8 cellular contexts compared by ENCODE assay signal in genomic region chr11:117208710-117209109, GRCh38. TPM values are rescaled to one million over a fixed set of nuclear protein-coding genes. Genes with fewer than 3 reads are reported as not detected.
DNase-seq lines count a peak whose midpoint lies in the region; ATAC-seq and TF ChIP-seq lines count a peak whose summit lies in the region.
"Not testable (repeated sequence)": the region's sequence is repeated elsewhere in the genome, so short reads cannot be mapped to it uniquely, and the experiment has no call there.

No MANE protein-coding gene starts in this region.

- TF ChIP-seq EP300 in upper lobe of left lung (IDR thresholded peaks at IDR 0.05), result not testable (repeated sequence)

- peaks cover 17% of the 10 kb centered on the region for H4K20me1 ChIP-seq in IMR-90 (ENCODE audit: insufficient read depth, low read length)
- not testable (repeated sequence) for H4K20me1 ChIP-seq in neural progenitor cell (ENCODE audit: low read depth)

- H2AK5ac ChIP-seq in IMR-90 (ENCODE audit: low read depth, low read length), result not testable (repeated sequence)

- not testable (repeated sequence) for H2BK15ac ChIP-seq in IMR-90 (ENCODE audit: low read depth, low read length)

- H2AFZ ChIP-seq in IMR-90 (replicated peaks; ENCODE audit: low read length, poor library complexity); neural progenitor cell (replicated peaks): not testable (repeated sequence)

- not testable (repeated sequence) for H3K4me3 ChIP-seq in AG04449 (ENCODE audit: low read depth, low read length); IMR-90 (ENCODE audit: insufficient read depth, low read depth, low read length); choroid plexus epithelial cell (ENCODE audit: low read depth, low read length); fibroblast of villous mesenchyme (ENCODE audit: low read depth, low read length); neural progenitor cell; upper lobe of left lung

- not testable (repeated sequence) for H3K9me1 ChIP-seq in IMR-90 (ENCODE audit: insufficient read depth, low read length)

- H3K14ac ChIP-seq in IMR-90 (replicated peaks; ENCODE audit: low read depth, low read length), result not testable (repeated sequence)

- H3K4ac ChIP-seq in IMR-90 (ENCODE audit: low read depth, low read length), result not testable (repeated sequence)

- not testable (repeated sequence) for H3K27ac ChIP-seq in IMR-90 (ENCODE audit: insufficient read depth, low read length); neural progenitor cell; upper lobe of left lung

- H3K27ac Mint-ChIP-seq in activated CD4-positive, alpha-beta memory T cell treated with anti-CD3 and anti-CD28 coated beads for 36 hours; neural progenitor cell: not testable (repeated sequence)

- POLR2A ChIA-PET in AG04449 (lab: Yijun Ruan, JAX); IMR-90 (lab: Charles Lee; ENCODE audit: unreplicated experiment); activated CD4-positive, alpha-beta memory T cell treated with anti-CD3 and anti-CD28 coated beads for 36 hours (lab: Charles Lee): not testable (repeated sequence)

- not testable (repeated sequence) for H2BK120ac ChIP-seq in IMR-90 (ENCODE audit: low read depth, low read length)

- not testable (repeated sequence) for H4K8ac ChIP-seq in IMR-90 (ENCODE audit: low read depth in 2 of 2, low read length in 2 of 2)

- H2AK9ac ChIP-seq in IMR-90 (replicated peaks; ENCODE audit: low read depth, low read length, poor library complexity), result not testable (repeated sequence)

- ATAC-seq in IMR-90 (ENCODE audit: low read depth), result peak; percentile 9
- ATAC-seq in upper lobe of left lung (ENCODE audit: low FRiP score in 2 of 2), result peak; percentile 9 to 15

- not testable (repeated sequence) for H3K4me3 Mint-ChIP-seq in activated CD4-positive, alpha-beta memory T cell treated with anti-CD3 and anti-CD28 coated beads for 36 hours; neural progenitor cell

- not testable (repeated sequence) for H3K4me1 Mint-ChIP-seq in activated CD4-positive, alpha-beta memory T cell treated with anti-CD3 and anti-CD28 coated beads for 36 hours (ENCODE audit: low read depth); neural progenitor cell

- not testable (repeated sequence) for H3K27me3 Mint-ChIP-seq in activated CD4-positive, alpha-beta memory T cell treated with anti-CD3 and anti-CD28 coated beads for 36 hours; neural progenitor cell (ENCODE audit: insufficient read depth, low read depth)

- in situ Hi-C loops in IMR-90 (cut with MboI; ENCODE audit: low sequenced_read_pairs), result not testable (repeated sequence)

- not testable (repeated sequence) for H3K27me3 ChIP-seq in IMR-90 (ENCODE audit: control insufficient read depth, insufficient read depth, low read length); neural progenitor cell; upper lobe of left lung

- not testable (repeated sequence) for H4K91ac ChIP-seq in IMR-90 (ENCODE audit: insufficient read depth, low read depth, low read length)

- H3K56ac ChIP-seq in IMR-90 (ENCODE audit: extremely low read depth, insufficient read depth, low read length), result not testable (repeated sequence)

- TF ChIP-seq CTCF in AG04449 (IDR thresholded peaks at IDR 0.05; ENCODE audit: insufficient read depth, low read length, missing control alignments) (peak; percentile 40), GM12873 (IDR thresholded peaks at IDR 0.05; ENCODE audit: insufficient read depth, low read depth, low read length, missing control alignments) (peak; percentile 4), IMR-90 (conservative IDR thresholded peaks at IDR 0.05; ENCODE audit: low read depth, low read length) (peak; percentile 21; the same call in 1 of the 2 replicates), choroid plexus epithelial cell (conservative IDR thresholded peaks at IDR 0.05; ENCODE audit: low read depth, low read length) (peak; percentile 22), fibroblast of villous mesenchyme (IDR thresholded peaks at IDR 0.05; ENCODE audit: insufficient read depth, low read depth, low read length) (peak; percentile 15), neural progenitor cell (IDR thresholded peaks at IDR 0.05) (peak; percentile 5)
- TF ChIP-seq CTCF in upper lobe of left lung (IDR thresholded peaks at IDR 0.05), result not testable (repeated sequence)

- H3K9me3 Mint-ChIP-seq in activated CD4-positive, alpha-beta memory T cell treated with anti-CD3 and anti-CD28 coated beads for 36 hours; neural progenitor cell: not testable (repeated sequence)

- not testable (repeated sequence) for H4K5ac ChIP-seq in IMR-90 (ENCODE audit: low read depth, low read length)

- H3K4me2 ChIP-seq in IMR-90 (ENCODE audit: low read depth, low read length); neural progenitor cell: not testable (repeated sequence)

- not testable (repeated sequence) for TF ChIP-seq RAD21 in IMR-90 (IDR thresholded peaks at IDR 0.05; ENCODE audit: low read length)

- dilution Hi-C loops in IMR-90 (cut with HindIII; ENCODE audit: low sequenced_read_pairs, unreplicated experiment), result not testable (repeated sequence)

- not testable (repeated sequence) for H3K4me1 ChIP-seq in IMR-90 (ENCODE audit: control insufficient read depth, insufficient read depth, low read length); neural progenitor cell; upper lobe of left lung

- peaks cover 26% of the 10 kb centered on the region for H3K36me3 ChIP-seq in IMR-90 (ENCODE audit: control insufficient read depth, insufficient read depth, low read length)
- H3K36me3 ChIP-seq in neural progenitor cell, result not testable (repeated sequence)
- H3K36me3 ChIP-seq in upper lobe of left lung, result peaks cover 3 to 54% (median 27%) of the 10 kb centered on the region in 4 donors

- not testable (repeated sequence) for H3K23ac ChIP-seq in IMR-90 (ENCODE audit: low read depth, low read length)

- H3K9me3 ChIP-seq in IMR-90 (ENCODE audit: control insufficient read depth, insufficient read depth, low read length); neural progenitor cell (ENCODE audit: low read depth); upper lobe of left lung: not testable (repeated sequence)

- H2BK20ac ChIP-seq in IMR-90 (ENCODE audit: low read depth, low read length), result not testable (repeated sequence)

- not testable (repeated sequence) for H2BK5ac ChIP-seq in IMR-90 (ENCODE audit: low read depth, low read length, poor library complexity, severe bottlenecking)

- TF ChIP-seq POLR2A in IMR-90 (IDR thresholded peaks at IDR 0.05; ENCODE audit: low read depth, low read length); upper lobe of left lung (IDR thresholded peaks at IDR 0.05): not testable (repeated sequence)

- not testable (repeated sequence) for DNase-seq in AG04449 (ENCODE audit: low read depth, low spot score); IMR-90; choroid plexus epithelial cell (ENCODE audit: low read depth); fibroblast of villous mesenchyme (ENCODE audit: low read depth); neural progenitor cell (ENCODE audit: low spot score)
- peak; percentile 18 for DNase-seq in activated CD4-positive, alpha-beta memory T cell treated with anti-CD3 and anti-CD28 coated beads for 36 hours
- peak in 1 of 2 donors; percentile 85 for DNase-seq in upper lobe of left lung

- BruUV-seq in IMR-90 (replicated peaks; lab: Mats Ljungman, UMichigan), result not testable (repeated sequence)

- CTCF ChIA-PET in AG04449 (lab: Yijun Ruan, JAX); IMR-90 (lab: Yijun Ruan, JAX); activated CD4-positive, alpha-beta memory T cell treated with anti-CD3 and anti-CD28 coated beads for 36 hours (lab: Charles Lee): not testable (repeated sequence)

- H3K9ac ChIP-seq in IMR-90 (ENCODE audit: low read depth, low read length); neural progenitor cell: not testable (repeated sequence)

- intact Hi-C loops in IMR-90 (cut with micrococcal nuclease), result not testable (repeated sequence)
- intact Hi-C loops in activated CD4-positive, alpha-beta memory T cell treated with anti-CD3 and anti-CD28 coated beads for 36 hours (cut with micrococcal nuclease), result loop anchor here (5.0 kb wide), 1 partner anchor 76 kb away; no protein-coding TSS in a partner anchor

- peaks cover 13 to 18% of the 10 kb centered on the region in 2 experiments for H3K79me1 ChIP-seq in IMR-90 (ENCODE audit: low read depth in 1 of 2, low read length in 2 of 2)

- H3K79me2 ChIP-seq in neural progenitor cell (ENCODE audit: low read depth), result not testable (repeated sequence)

- H3K18ac ChIP-seq in IMR-90 (ENCODE audit: low read depth, low read length), result not testable (repeated sequence)

- H3K36me3 Mint-ChIP-seq in activated CD4-positive, alpha-beta memory T cell treated with anti-CD3 and anti-CD28 coated beads for 36 hours, result peaks cover 32% of the 10 kb centered on the region
- H3K36me3 Mint-ChIP-seq in neural progenitor cell, result peaks cover 15% of the 10 kb centered on the region

- H3F3A ChIP-seq in neural progenitor cell (ENCODE audit: low read depth), result not testable (repeated sequence)

- WGBS in IMR-90 (ENCODE audit: extremely low coverage in 2 of 2, insufficient read length in 1 of 2), 2 experiments, result no CpG with 5 or more reads among the region's 13 CpGs
- WGBS in upper lobe of left lung, 2 donors, result 89 to 97% methylated on average over 6 to 9 of the region's 13 CpGs

RNA-seq across cellular contexts. Expression of gene TAGLN, which starts 9.5 kb away (rescaled TPM):
- total RNA-seq in IMR-90 (2012; rRNA removed) (1,558 and 2,558 TPM in 2 replicates), fibroblast of villous mesenchyme (4,185 and 5,577 TPM in 2 replicates), neural progenitor cell (ENCODE audit: low replicate concordance) (24.5 and 34.0 TPM in 2 replicates), upper lobe of left lung (100 to 1,000 TPM; 105 to 608 (median 334) TPM)
- polyA plus RNA-seq in IMR-90 (2012; rRNA removed), result 3,760 and 3,780 TPM in 2 replicates
- polyA plus RNA-seq in IMR-90 (2012; cell fraction: cytosol; rRNA removed), result 3,517 and 4,395 TPM in 2 replicates
- polyA plus RNA-seq in IMR-90 (2012; cell fraction: nucleus; rRNA removed; ENCODE audit: low replicate concordance), result 1,556 and 1,814 TPM in 2 replicates
- total RNA-seq in activated CD4-positive, alpha-beta memory T cell treated with anti-CD3 and anti-CD28 coated beads for 36 hours, result 1 to 10 TPM; 3.1 to 4.0 TPM

RNA-seq across cellular contexts. Expression of gene PCSK7, which starts 23.2 kb away (rescaled TPM):
- 35.8 and 36.7 TPM in 2 replicates for total RNA-seq in IMR-90 (2012; rRNA removed)
- 48.4 and 54.3 TPM in 2 replicates for polyA plus RNA-seq in IMR-90 (2012; rRNA removed)
- polyA plus RNA-seq in IMR-90 (2012; cell fraction: cytosol; rRNA removed), result 30.1 and 48.3 TPM in 2 replicates
- 117 and 148 TPM in 2 replicates for polyA plus RNA-seq in IMR-90 (2012; cell fraction: nucleus; rRNA removed; ENCODE audit: low replicate concordance)
- 100 to 1,000 TPM; 104 to 105 TPM for total RNA-seq in activated CD4-positive, alpha-beta memory T cell treated with anti-CD3 and anti-CD28 coated beads for 36 hours
- 44.5 and 60.0 TPM in 2 replicates for total RNA-seq in fibroblast of villous mesenchyme
- total RNA-seq in neural progenitor cell (ENCODE audit: low replicate concordance), result 14.2 and 36.6 TPM in 2 replicates
- total RNA-seq in upper lobe of left lung, result 100 to 1,000 TPM in 2 of 6 donors, 10 to 100 TPM in 4; 45.0 to 138 (median 63.8) TPM

RNA-seq across cellular contexts. Expression of gene RNF214, which starts 23.8 kb away (rescaled TPM):
- total RNA-seq in IMR-90 (2012; rRNA removed) (7.5 and 7.9 TPM in 2 replicates), fibroblast of villous mesenchyme (11.6 and 14.2 TPM in 2 replicates), neural progenitor cell (ENCODE audit: low replicate concordance) (20.9 and 43.6 TPM in 2 replicates), upper lobe of left lung (10 to 100 TPM in 4 of 6 donors, 1 to 10 TPM in 2; 9.0 to 24.1 (median 19.8) TPM)
- polyA plus RNA-seq in IMR-90 (2012; rRNA removed), result 14.8 and 16.1 TPM in 2 replicates
- 5.5 and 11.0 TPM in 2 replicates for polyA plus RNA-seq in IMR-90 (2012; cell fraction: cytosol; rRNA removed)
- polyA plus RNA-seq in IMR-90 (2012; cell fraction: nucleus; rRNA removed; ENCODE audit: low replicate concordance), result 18.9 and 25.0 TPM in 2 replicates
- 10 to 100 TPM; 16.9 to 18.3 TPM for total RNA-seq in activated CD4-positive, alpha-beta memory T cell treated with anti-CD3 and anti-CD28 coated beads for 36 hours

RNA-seq across cellular contexts. Expression of gene SIDT2, which starts 30.2 kb away (rescaled TPM):
- total RNA-seq in IMR-90 (2012; rRNA removed) (6.7 and 7.3 TPM in 2 replicates), fibroblast of villous mesenchyme (23.5 and 24.2 TPM in 2 replicates), neural progenitor cell (ENCODE audit: low replicate concordance) (13.3 and 20.5 TPM in 2 replicates), upper lobe of left lung (100 to 1,000 TPM in 4 of 6 donors, 10 to 100 TPM in 2; 62.8 to 287 (median 153) TPM)
- 29.7 and 30.3 TPM in 2 replicates for polyA plus RNA-seq in IMR-90 (2012; rRNA removed)
- 13.2 and 30.9 TPM in 2 replicates for polyA plus RNA-seq in IMR-90 (2012; cell fraction: cytosol; rRNA removed)
- 68.9 and 117 TPM in 2 replicates for polyA plus RNA-seq in IMR-90 (2012; cell fraction: nucleus; rRNA removed; ENCODE audit: low replicate concordance)
- 10 to 100 TPM; 21.5 to 26.0 TPM for total RNA-seq in activated CD4-positive, alpha-beta memory T cell treated with anti-CD3 and anti-CD28 coated beads for 36 hours
